17 cellular contexts compared by ENCODE assay signal in the genomic region with DNA sequence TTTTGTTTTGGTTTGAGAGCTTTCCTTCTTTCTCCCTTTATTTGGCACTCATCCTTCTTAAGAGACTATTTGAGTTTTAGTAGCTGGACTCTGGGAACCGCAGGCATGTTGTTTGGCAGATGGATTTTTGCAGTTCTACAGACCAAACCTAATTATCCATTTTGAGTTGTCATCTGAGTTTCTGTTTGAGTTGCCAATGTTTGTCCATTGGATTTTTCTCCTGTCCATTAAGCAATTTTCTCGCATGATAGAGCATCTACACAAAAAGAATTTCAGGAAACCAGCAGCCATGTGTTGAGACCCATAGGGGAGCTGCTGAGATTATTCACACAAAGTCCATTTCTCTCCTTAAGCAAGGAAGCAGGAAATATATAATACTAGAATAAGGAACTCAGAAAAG. TPM values are rescaled to one million over a fixed set of nuclear protein-coding genes. Genes with fewer than 3 reads are reported as not detected.
DNase-seq lines count a peak whose midpoint lies in the region; ATAC-seq and TF ChIP-seq lines count a peak whose summit lies in the region.
"Had no signal": no experiment of that assay in that cellular context is flagged by ENCODE, and none has a peak within 500 bp of the region (broad histone marks: within the 10 kb centered on the region; RNA-seq: fewer than 3 reads in every experiment).

No MANE protein-coding gene starts in this region.

- no peak for ATAC-seq in HG03139 (IDR thresholded peaks at IDR 0.05; ENCODE audit: unreplicated experiment)
- ATAC-seq: effector memory CD8-positive, alpha-beta T cell; foreskin keratinocyte; GM23338; left cardiac atrium had no signal

- TF ChIP-seq CTCF in fibroblast of the aortic adventitia (IDR thresholded peaks at IDR 0.05; ENCODE audit: insufficient read depth, low read length) = no peak

- peak; percentile 7 for DNase-seq in DMS 273 (lab: John Stamatoyannopoulos, UW; ENCODE audit: unreplicated experiment)
- no peak for DNase-seq in DMS 273 treated with DMSO at 0.1 percent for 48 hours (lab: John Stamatoyannopoulos, UW)
- peak; percentile 23 for DNase-seq in SK-N-DZ (ENCODE audit: low spot score)
- DNase-seq in fibroblast of the aortic adventitia (ENCODE audit: low read depth) = peak; percentile 14
- DNase-seq in skeletal muscle cell (ENCODE audit: low read depth) = peak; percentile 4
- DNase-seq in HUDEP-2 (lab: John Stamatoyannopoulos, UW; ENCODE audit: unreplicated experiment in 76 of 76) = no peak
- no peak for DNase-seq in head of caudate nucleus
- DNase-seq: activated CD4-positive, alpha-beta T cell treated with anti-CD3 and anti-CD28 coated beads, Interleukin-2, amount 10 ng/mL, durations not matched to agents 7 days and 5 days; activated CD8-positive, alpha-beta memory T cell treated with anti-CD3 and anti-CD28 coated beads, Interleukin-2, amount 50 U/mL, for 4 hours; activated effector memory CD4-positive, alpha-beta T cell treated with anti-CD3 and anti-CD28 coated beads, Interleukin-2, amount 50 U/mL, for 16 hours; effector memory CD8-positive, alpha-beta T cell; foreskin keratinocyte; GDM1; left cardiac atrium; spleen had no signal

- intact Hi-C loops in head of caudate nucleus (cut with DNase I) = no loop called here

- H3K4me3 ChIP-seq in fibroblast of the aortic adventitia (ENCODE audit: low read depth, low read length) (no peak overlapping the region), skeletal muscle cell (ENCODE audit: low read depth, low read length) (no peak overlapping the region)
- H3K4me3 ChIP-seq: GM23338, spleen had no signal

RNA-seq across cellular contexts. Expression of a gene that starts 17.2 kb away (rescaled TPM):
- 29.4 and 38.8 TPM in 2 replicates for polyA plus RNA-seq in SK-N-DZ (2014; cell fraction: cytosol; rRNA removed)
- 7.1 and 11.7 TPM in 2 replicates for polyA plus RNA-seq in SK-N-DZ (2014; cell fraction: nucleus; rRNA removed)
- total RNA-seq in fibroblast of the aortic adventitia (ENCODE audit: low replicate concordance) = 1.6 and 2.0 TPM in 2 replicates

Comparison
In these comparisons a context has a peak if more than half of its experiments do, and no peak if none do; other contexts are left out.
1. DNase-seq: peak in DMS 273 (single experiment), SK-N-DZ (single experiment), fibroblast of the aortic adventitia (single experiment) and skeletal muscle cell (single experiment); none in DMS 273 treated with DMSO at 0.1 percent for 48 hours (single experiment), HUDEP-2 (0 of 76) and head of caudate nucleus (0 of 42).